10 cellular contexts compared by ENCODE assay signal in genomic region chr11:63710476-63711217, GRCh38. TPM values are rescaled to one million over a fixed set of nuclear protein-coding genes. Genes with fewer than 3 reads are reported as not detected.
A peak's percentile ranks its signal among the peaks of the same experiment; 100 is the strongest.
DNase-seq lines count a peak whose midpoint lies in the region; ATAC-seq, FAIRE-seq and TF ChIP-seq lines count a peak whose summit lies in the region.
"Had no signal": no experiment of that assay in that cellular context is flagged by ENCODE, and none has a peak within 500 bp of the region (broad histone marks: within the 10 kb centered on the region; RNA-seq: fewer than 3 reads in every experiment).

No MANE protein-coding gene starts in this region.

- H3F3A ChIP-seq in GM23248 (ENCODE audit: insufficient read depth) (peaks cover 7% of the 10 kb centered on the region; the same call in 1 of the 2 replicates), smooth muscle cell (ENCODE audit: low read depth) (peaks cover 28% of the 10 kb centered on the region)

- H2AFZ ChIP-seq in GM23248 (no peak overlapping the region), astrocyte (ENCODE audit: low read depth, low read length) (no peak overlapping the region), smooth muscle cell (ENCODE audit: low read depth) (no peak overlapping the region)

- H3K4me3 Mint-ChIP-seq in astrocyte (ENCODE audit: unreplicated experiment), result peak overlapping the region; percentile 17
- H3K4me3 Mint-ChIP-seq in stimulated activated effector memory CD8-positive, alpha-beta T cell treated with anti-CD3 and anti-CD28 coated beads, Interleukin-12 subunit alpha, Interleukin-12 subunit beta, amount 100 ng/mL, for 72 hours, result no peak overlapping the region

- TF ChIP-seq POLR2A in body of pancreas (IDR thresholded peaks at IDR 0.05), result no peak

- H3K9ac ChIP-seq in GM23248, result peak overlapping the region; percentile 24
- H3K9ac ChIP-seq in astrocyte (ENCODE audit: low read length), result no peak overlapping the region
- H3K9ac ChIP-seq in smooth muscle cell (ENCODE audit: low read depth), result peak overlapping the region; percentile 33

- in situ Hi-C loops in GM23248 (cut with MboI), result no loop called here

- H3K4me3 ChIP-seq in GM23248, result no peak overlapping the region
- no peak overlapping the region for H3K4me3 ChIP-seq in astrocyte (ENCODE audit: insufficient read depth, low read depth, low read length)
- no peak overlapping the region for H3K4me3 ChIP-seq in right cardiac atrium (ENCODE audit: low read length)
- H3K4me3 ChIP-seq in smooth muscle cell, result peak overlapping the region; percentile 0
- H3K4me3 ChIP-seq in body of pancreas, result no peak overlapping the region

- no peaks in the 10 kb centered on the region; the same call in 1 of the 2 replicates for H4K20me1 ChIP-seq in GM23248 (ENCODE audit: insufficient read depth)
- H4K20me1 ChIP-seq in astrocyte (ENCODE audit: insufficient read depth, low read length), result peaks cover 59% of the 10 kb centered on the region
- peaks cover 74% of the 10 kb centered on the region for H4K20me1 ChIP-seq in smooth muscle cell (ENCODE audit: low read depth)

- H3K27ac Mint-ChIP-seq in astrocyte (ENCODE audit: unreplicated experiment), result peak overlapping the region; percentile 82
- H3K27ac Mint-ChIP-seq in stimulated activated effector memory CD8-positive, alpha-beta T cell treated with anti-CD3 and anti-CD28 coated beads, Interleukin-12 subunit alpha, Interleukin-12 subunit beta, amount 100 ng/mL, for 72 hours, result no peak overlapping the region

- WGBS in GM23248 (ENCODE audit: low coverage in 1 of 2, low lambda C conversion rate in 2 of 2, missing lambda C conversion rate in 2 of 2), 2 experiments, result 49 to 53% methylated on average over 11 of the region's 11 CpGs
- WGBS in right cardiac atrium, result 55% methylated on average over 11 of the region's 11 CpGs
- 11% methylated on average over 11 of the region's 11 CpGs for WGBS in smooth muscle cell (ENCODE audit: low lambda C conversion rate)
- WGBS in body of pancreas, 2 donors, result 82 to 87% methylated on average over 10 to 11 of the region's 11 CpGs

- no peaks in the 10 kb centered on the region for H3K27me3 Mint-ChIP-seq in astrocyte (ENCODE audit: low read depth, unreplicated experiment)

- no peaks in the 10 kb centered on the region for H3K9me3 ChIP-seq in GM23248 (ENCODE audit: low read depth)
- no peaks in the 10 kb centered on the region for H3K9me3 ChIP-seq in astrocyte (ENCODE audit: insufficient read depth, low read depth, low read length)
- H3K9me3 ChIP-seq in right cardiac atrium (ENCODE audit: control insufficient read depth, low read length), result no peaks in the 10 kb centered on the region
- H3K9me3 ChIP-seq in smooth muscle cell (replicated peaks; ENCODE audit: low read depth), result no peaks in the 10 kb centered on the region
- H3K9me3 ChIP-seq in body of pancreas, result no peaks in the 10 kb centered on the region

- H3K4me1 Mint-ChIP-seq in astrocyte (ENCODE audit: low read depth, unreplicated experiment), result peaks cover 14% of the 10 kb centered on the region
- no peaks in the 10 kb centered on the region for H3K4me1 Mint-ChIP-seq in stimulated activated effector memory CD8-positive, alpha-beta T cell treated with anti-CD3 and anti-CD28 coated beads, Interleukin-12 subunit alpha, Interleukin-12 subunit beta, amount 100 ng/mL, for 72 hours

- peaks cover 1% of the 10 kb centered on the region for H3K9me3 Mint-ChIP-seq in astrocyte (ENCODE audit: unreplicated experiment)
- H3K9me3 Mint-ChIP-seq in stimulated activated effector memory CD8-positive, alpha-beta T cell treated with anti-CD3 and anti-CD28 coated beads, Interleukin-12 subunit alpha, Interleukin-12 subunit beta, amount 100 ng/mL, for 72 hours, result no peaks in the 10 kb centered on the region

- peak; percentile 84 for DNase-seq in GM23248
- DNase-seq in astrocyte (ENCODE audit: low read depth), result peak; percentile 89
- peak in 1 of 3 donors; percentile 50 for DNase-seq in right cardiac atrium
- DNase-seq in smooth muscle cell (lab: John Stamatoyannopoulos, UW; ENCODE audit: unreplicated experiment), result no peak
- DNase-seq in body of pancreas, result no peak
- DNase-seq in stimulated activated effector memory CD8-positive, alpha-beta T cell treated with anti-CD3 and anti-CD28 coated beads, Interleukin-12 subunit alpha, Interleukin-12 subunit beta, amount 100 ng/mL, for 72 hours (ENCODE audit: low spot score in 2 of 2), result no peak
- no peak for DNase-seq in NCI-H1048 (lab: John Stamatoyannopoulos, UW)
- DNase-seq: activated T-cell treated with anti-CD3 and anti-CD28 coated beads for 4 hours, NCI-H1092 treated with DMSO at 0.1 percent for 48 hours had no signal

- no peaks in the 10 kb centered on the region for H3K9me2 ChIP-seq in GM23248 (ENCODE audit: insufficient read depth)

- H3K79me2 ChIP-seq in GM23248 (ENCODE audit: insufficient read depth) (peaks cover 98% of the 10 kb centered on the region), astrocyte (ENCODE audit: insufficient read depth, low read length) (peaks cover 30% of the 10 kb centered on the region), smooth muscle cell (ENCODE audit: low read depth) (peaks cover 68% of the 10 kb centered on the region)

- H3K4me2 ChIP-seq in GM23248 (ENCODE audit: unreplicated experiment) (peak overlapping the region; percentile 39), astrocyte (ENCODE audit: low read length) (peak overlapping the region; percentile 8), smooth muscle cell (peak overlapping the region; percentile 75)

- H3K36me3 Mint-ChIP-seq in astrocyte (ENCODE audit: low read depth, unreplicated experiment), result no peaks in the 10 kb centered on the region
- H3K36me3 Mint-ChIP-seq in stimulated activated effector memory CD8-positive, alpha-beta T cell treated with anti-CD3 and anti-CD28 coated beads, Interleukin-12 subunit alpha, Interleukin-12 subunit beta, amount 100 ng/mL, for 72 hours, result peaks cover 4% of the 10 kb centered on the region

- FAIRE-seq in astrocyte (lab: Jason Lieb, UNC), result no peak

- intact Hi-C loops in right cardiac atrium (cut with DNase I) (no loop called here), body of pancreas (cut with DNase I) (no loop called here)

- H3K27me3 ChIP-seq in GM23248 (replicated peaks; ENCODE audit: insufficient read depth) (no peaks in the 10 kb centered on the region), astrocyte (ENCODE audit: insufficient read depth, low read length) (no peaks in the 10 kb centered on the region), right cardiac atrium (ENCODE audit: control insufficient read depth, insufficient read depth) (no peaks in the 10 kb centered on the region), smooth muscle cell (ENCODE audit: low read depth) (no peaks in the 10 kb centered on the region), body of pancreas (no peaks in the 10 kb centered on the region)

- TF ChIP-seq CTCF in astrocyte (IDR thresholded peaks at IDR 0.05; ENCODE audit: insufficient read depth, low read depth, low read length) (no peak), smooth muscle cell (IDR thresholded peaks at IDR 0.05; ENCODE audit: borderline replicate concordance, insufficient read depth, poor library complexity, severe bottlenecking) (peak; percentile 13), body of pancreas (IDR thresholded peaks at IDR 0.05) (no peak)

- H3K27ac ChIP-seq in GM23248, result peak overlapping the region; percentile 68
- no peak overlapping the region for H3K27ac ChIP-seq in astrocyte (ENCODE audit: low read depth, low read length)
- H3K27ac ChIP-seq in right cardiac atrium (ENCODE audit: low read length), result no peak overlapping the region
- H3K27ac ChIP-seq in smooth muscle cell (ENCODE audit: low read depth), result peak overlapping the region; percentile 89
- no peak overlapping the region for H3K27ac ChIP-seq in body of pancreas

- H3K36me3 ChIP-seq in GM23248 (ENCODE audit: low read depth) (no peaks in the 10 kb centered on the region), astrocyte (ENCODE audit: insufficient read depth, low read length) (no peaks in the 10 kb centered on the region), smooth muscle cell (ENCODE audit: low read depth) (no peaks in the 10 kb centered on the region), body of pancreas (replicated peaks in 1 of 2; ENCODE audit: insufficient read depth in 1 of 2, low read depth in 2 of 2) (no peaks in the 10 kb centered on the region)

- H3K4me1 ChIP-seq in GM23248 (ENCODE audit: insufficient read depth) (peaks cover 23% of the 10 kb centered on the region), astrocyte (ENCODE audit: insufficient read depth, low read length) (peaks cover 6% of the 10 kb centered on the region), right cardiac atrium (ENCODE audit: control insufficient read depth, insufficient read depth, low read length) (no peaks in the 10 kb centered on the region), smooth muscle cell (ENCODE audit: low read depth) (peaks cover 7% of the 10 kb centered on the region), body of pancreas (peaks cover 16% of the 10 kb centered on the region)

- peak; percentile 77 to 91 for ATAC-seq in right cardiac atrium
- no peak for ATAC-seq in body of pancreas
- no peak for ATAC-seq in stimulated activated effector memory CD8-positive, alpha-beta T cell treated with anti-CD3 and anti-CD28 coated beads, Interleukin-12 subunit alpha, Interleukin-12 subunit beta, amount 100 ng/mL, for 72 hours
- ATAC-seq in GM19467 (IDR thresholded peaks at IDR 0.05; ENCODE audit: unreplicated experiment), result no peak

RNA-seq across cellular contexts. Expression of gene RTN3, which starts 29.3 kb away (rescaled TPM):
- 66.9 and 113 TPM in 2 replicates for total RNA-seq in GM23248 (2014; rRNA removed; shearing (Covaris generic))
- polyA plus RNA-seq in GM23248 (2016; fragmentation: Nextera tagmentation; extraction: Ambion mirVana) (123 and 127 TPM in 2 replicates), right cardiac atrium (58.4 TPM), smooth muscle cell (43.5 and 50.9 TPM in 2 replicates)
- total RNA-seq in astrocyte (99.5 and 106 TPM in 2 replicates), right cardiac atrium (10 to 100 TPM; 50.1 to 67.6 (median 62.1) TPM), smooth muscle cell (59.5 and 64.9 TPM in 2 replicates), body of pancreas (10 to 100 TPM; 62.8 to 63.6 TPM)

RNA-seq across cellular contexts. Expression of gene ATL3, which starts 39.5 kb away (rescaled TPM):
- 199 and 210 TPM in 2 replicates for total RNA-seq in GM23248 (2014; rRNA removed; shearing (Covaris generic))
- polyA plus RNA-seq in GM23248 (2016; fragmentation: Nextera tagmentation; extraction: Ambion mirVana) (79.5 and 79.9 TPM in 2 replicates), right cardiac atrium (6.9 TPM), smooth muscle cell (13.0 and 14.9 TPM in 2 replicates)
- total RNA-seq in astrocyte (45.2 and 47.9 TPM in 2 replicates), right cardiac atrium (10 to 100 TPM; 14.6 to 32.9 (median 23.1) TPM), smooth muscle cell (32.5 and 37.5 TPM in 2 replicates), body of pancreas (10 to 100 TPM; 17.8 to 32.7 TPM)

RNA-seq across cellular contexts. Expression of gene ZFTA, which starts 57.9 kb away (rescaled TPM):
- total RNA-seq in GM23248 (2014; rRNA removed; shearing (Covaris generic)), result 16.6 and 23.0 TPM in 2 replicates
- 0.87 and 0.96 TPM in 2 replicates for polyA plus RNA-seq in GM23248 (2016; fragmentation: Nextera tagmentation; extraction: Ambion mirVana)
- total RNA-seq in astrocyte, result 29.0 and 31.2 TPM in 2 replicates
- total RNA-seq in right cardiac atrium, result 10 to 100 TPM; 13.9 to 17.7 (median 15.4) TPM
- 7.9 TPM for polyA plus RNA-seq in right cardiac atrium
- total RNA-seq in smooth muscle cell, result 14.9 and 15.7 TPM in 2 replicates
- polyA plus RNA-seq in smooth muscle cell, result 11.0 and 11.1 TPM in 2 replicates
- 10 to 100 TPM; 13.2 to 23.1 TPM for total RNA-seq in body of pancreas

Comparison
In these comparisons a context has a peak if more than half of its experiments do, and no peak if none do; other contexts are left out.
1. DNase-seq: peak in GM23248 (single experiment) and astrocyte (single experiment); none in smooth muscle cell (single experiment), body of pancreas (0 of 4), stimulated activated effector memory CD8-positive, alpha-beta T cell treated with anti-CD3 and anti-CD28 coated beads, Interleukin-12 subunit alpha, Interleukin-12 subunit beta, amount 100 ng/mL, for 72 hours (0 of 2) and NCI-H1048 (single experiment).
2. H3K27ac ChIP-seq: peak in GM23248 (single experiment) and smooth muscle cell (single experiment); none in astrocyte (single experiment), right cardiac atrium (single experiment) and body of pancreas (0 of 4).
3. H3K4me2 ChIP-seq: peak in every context shown above with its lines; median percentile 75 in smooth muscle cell; 39 in GM23248; 8 in astrocyte.
4. ATAC-seq: peak in right cardiac atrium (2 of 2); none in body of pancreas (single experiment), stimulated activated effector memory CD8-positive, alpha-beta T cell treated with anti-CD3 and anti-CD28 coated beads, Interleukin-12 subunit alpha, Interleukin-12 subunit beta, amount 100 ng/mL, for 72 hours (single experiment) and GM19467 (single experiment).